ENCODE assay signal across 8 cellular contexts in the genomic region with DNA sequence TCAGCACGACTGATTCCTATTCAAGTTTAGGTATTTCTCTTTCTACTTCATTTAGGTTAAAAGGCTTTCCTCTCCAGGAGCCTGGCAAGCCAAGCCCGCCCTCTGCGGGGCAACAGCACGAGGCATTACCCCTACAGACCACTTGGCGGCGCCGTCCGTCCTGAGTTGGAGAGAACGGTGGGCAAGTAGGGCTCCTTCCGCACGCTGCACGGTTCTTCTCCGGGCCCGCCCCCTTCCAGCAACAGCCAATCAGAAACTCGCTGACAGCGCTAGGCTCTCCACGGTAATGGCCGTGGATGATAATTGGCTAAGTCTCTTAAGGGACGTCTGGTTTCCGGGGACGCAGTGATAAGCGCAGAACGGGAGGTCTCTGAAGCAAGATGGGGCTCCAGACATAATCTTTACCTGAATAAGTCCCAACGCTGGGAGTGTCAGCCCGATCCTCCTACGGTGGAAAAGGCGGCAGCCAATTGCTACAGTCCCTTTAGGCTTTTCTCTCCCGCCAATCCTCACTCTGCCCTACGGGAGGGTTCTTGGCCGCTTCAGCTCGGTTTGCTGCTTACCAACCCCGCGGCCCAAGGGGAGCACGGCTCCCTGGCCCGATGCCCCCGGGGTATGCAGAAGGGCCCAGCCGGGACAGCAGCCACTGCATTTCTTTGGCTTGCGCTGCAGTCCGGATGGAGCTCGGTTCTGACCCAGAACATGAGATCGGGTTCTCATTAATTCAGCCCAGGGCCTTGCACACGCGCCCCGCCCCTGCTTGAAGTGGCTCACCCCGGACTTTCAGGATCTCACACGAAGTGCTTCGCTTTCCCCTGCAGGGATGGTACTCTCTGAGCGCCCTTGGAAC.
A peak's percentile ranks its signal among the peaks of the same experiment; 100 is the strongest.
DNase-seq lines count a peak whose midpoint lies in the region; TF ChIP-seq lines count a peak whose summit lies in the region.

No MANE protein-coding gene starts in this region.

- H3K9ac ChIP-seq in SK-N-MC (ENCODE audit: insufficient read length) = peak overlapping the region; percentile 78

- TF ChIP-seq CTCF in GM06990 (IDR thresholded peaks at IDR 0.05; ENCODE audit: insufficient read depth, low read length, poor library complexity, severe bottlenecking) = peak; percentile 100
- peak; percentile 98 for TF ChIP-seq CTCF in HFF-Myc (IDR thresholded peaks at IDR 0.05; ENCODE audit: low read depth, low read length, missing control alignments)
- TF ChIP-seq CTCF in glutamatergic neuron (IDR thresholded peaks at IDR 0.05; ENCODE audit: partially characterized antibody, unreplicated experiment) = peak; percentile 96
- peak; percentile 99 for TF ChIP-seq CTCF in osteoblast (IDR thresholded peaks at IDR 0.05; ENCODE audit: extremely low read depth, low read depth, low read length)

- H3K27ac ChIP-seq in SK-N-MC (no peak overlapping the region), osteoblast (ENCODE audit: low read depth, low read length) (peak overlapping the region; percentile 52), thymus (ENCODE audit: low read depth) (peak overlapping the region; percentile 48)

- WGBS in thymus = 2% methylated on average over 48 of the region's 48 CpGs

- H3K79me2 ChIP-seq in osteoblast (ENCODE audit: insufficient read depth, low read length) = no peaks in the 10 kb centered on the region

- H3K27me3 ChIP-seq in GM06990 (replicated peaks; ENCODE audit: control insufficient read depth, insufficient read depth, low read length) (no peaks in the 10 kb centered on the region; the same call in 1 of the 2 replicates), osteoblast (ENCODE audit: insufficient read depth, low read length) (peaks cover 9% of the 10 kb centered on the region), thymus (ENCODE audit: control insufficient read depth, insufficient read depth) (peaks cover 3% of the 10 kb centered on the region)

- H3K4me3 ChIP-seq in GM06990 (replicated peaks; ENCODE audit: low read depth, low read length) = peak overlapping the region; percentile 82
- peak overlapping the region; percentile 67 for H3K4me3 ChIP-seq in HFF-Myc (replicated peaks; ENCODE audit: low read depth, low read length)
- peak overlapping the region; percentile 86 for H3K4me3 ChIP-seq in SK-N-MC
- peak overlapping the region; percentile 84 for H3K4me3 ChIP-seq in osteoblast (ENCODE audit: insufficient read depth, low read length)
- peak overlapping the region; percentile 59 for H3K4me3 ChIP-seq in thymus (ENCODE audit: low read length)

- H3K4me3 Mint-ChIP-seq in activated naive CD8-positive, alpha-beta T cell = peak overlapping the region; percentile 95
- peak overlapping the region; percentile 99 for H3K4me3 Mint-ChIP-seq in glutamatergic neuron (ENCODE audit: unreplicated experiment)

- H3K9me3 ChIP-seq in SK-N-MC (ENCODE audit: low read depth, low read length) (no peaks in the 10 kb centered on the region), osteoblast (ENCODE audit: low read depth, low read length) (no peaks in the 10 kb centered on the region), thymus (ENCODE audit: control insufficient read depth) (no peaks in the 10 kb centered on the region)

- no peaks in the 10 kb centered on the region for H3K36me3 ChIP-seq in GM06990 (ENCODE audit: control insufficient read depth, insufficient read depth, low read length)
- no peaks in the 10 kb centered on the region for H3K36me3 ChIP-seq in SK-N-MC (ENCODE audit: insufficient read depth, low read length)
- no peaks in the 10 kb centered on the region for H3K36me3 ChIP-seq in osteoblast (ENCODE audit: insufficient read depth, low read length)
- H3K36me3 ChIP-seq in thymus (ENCODE audit: control insufficient read depth, insufficient read depth) = no peaks in the 10 kb centered on the region

- H3K27ac Mint-ChIP-seq in activated naive CD8-positive, alpha-beta T cell = peak overlapping the region; percentile 92
- peak overlapping the region; percentile 60 for H3K27ac Mint-ChIP-seq in glutamatergic neuron (ENCODE audit: unreplicated experiment)

- H3K27me3 Mint-ChIP-seq in activated naive CD8-positive, alpha-beta T cell = peaks cover 15% of the 10 kb centered on the region
- peaks cover 3% of the 10 kb centered on the region for H3K27me3 Mint-ChIP-seq in glutamatergic neuron (ENCODE audit: unreplicated experiment)

- no peaks in the 10 kb centered on the region for H3K36me3 Mint-ChIP-seq in activated naive CD8-positive, alpha-beta T cell
- H3K36me3 Mint-ChIP-seq in glutamatergic neuron (ENCODE audit: unreplicated experiment) = no peaks in the 10 kb centered on the region

- H2AFZ ChIP-seq in osteoblast (ENCODE audit: low read length) = peak overlapping the region; percentile 99

- H3K4me2 ChIP-seq in osteoblast (ENCODE audit: insufficient read depth, low read length) = peak overlapping the region; percentile 88

- H3K4me1 Mint-ChIP-seq in activated naive CD8-positive, alpha-beta T cell (ENCODE audit: low read depth) = peaks cover 10% of the 10 kb centered on the region
- no peaks in the 10 kb centered on the region for H3K4me1 Mint-ChIP-seq in glutamatergic neuron (ENCODE audit: low read depth, unreplicated experiment)

- no peaks in the 10 kb centered on the region for H3K9me3 Mint-ChIP-seq in activated naive CD8-positive, alpha-beta T cell (ENCODE audit: low read depth)
- no peaks in the 10 kb centered on the region for H3K9me3 Mint-ChIP-seq in glutamatergic neuron (ENCODE audit: unreplicated experiment)

- DNase-seq in GM06990 (ENCODE audit: extremely low read depth, insufficient read length) (peak; percentile 91), HFF-Myc (ENCODE audit: extremely low read depth, low read depth) (peak; percentile 82), NAMALWA (ENCODE audit: low spot score) (peak; percentile 98), SK-N-MC (ENCODE audit: low read depth, low spot score) (peak; percentile 85), glutamatergic neuron (peak; percentile 99), osteoblast (ENCODE audit: insufficient read length, low spot score, missing footprints) (peak; percentile 95)

- H4K20me1 ChIP-seq in osteoblast (ENCODE audit: insufficient read depth, low read length) = no peaks in the 10 kb centered on the region

- H3K4me1 ChIP-seq in osteoblast (ENCODE audit: insufficient read depth, low read length) (peaks cover 5% of the 10 kb centered on the region), thymus (ENCODE audit: control insufficient read depth, insufficient read depth, low read length) (peaks cover 4% of the 10 kb centered on the region)
